ENCODE assay signal across 1 cellular context in the genomic region with DNA sequence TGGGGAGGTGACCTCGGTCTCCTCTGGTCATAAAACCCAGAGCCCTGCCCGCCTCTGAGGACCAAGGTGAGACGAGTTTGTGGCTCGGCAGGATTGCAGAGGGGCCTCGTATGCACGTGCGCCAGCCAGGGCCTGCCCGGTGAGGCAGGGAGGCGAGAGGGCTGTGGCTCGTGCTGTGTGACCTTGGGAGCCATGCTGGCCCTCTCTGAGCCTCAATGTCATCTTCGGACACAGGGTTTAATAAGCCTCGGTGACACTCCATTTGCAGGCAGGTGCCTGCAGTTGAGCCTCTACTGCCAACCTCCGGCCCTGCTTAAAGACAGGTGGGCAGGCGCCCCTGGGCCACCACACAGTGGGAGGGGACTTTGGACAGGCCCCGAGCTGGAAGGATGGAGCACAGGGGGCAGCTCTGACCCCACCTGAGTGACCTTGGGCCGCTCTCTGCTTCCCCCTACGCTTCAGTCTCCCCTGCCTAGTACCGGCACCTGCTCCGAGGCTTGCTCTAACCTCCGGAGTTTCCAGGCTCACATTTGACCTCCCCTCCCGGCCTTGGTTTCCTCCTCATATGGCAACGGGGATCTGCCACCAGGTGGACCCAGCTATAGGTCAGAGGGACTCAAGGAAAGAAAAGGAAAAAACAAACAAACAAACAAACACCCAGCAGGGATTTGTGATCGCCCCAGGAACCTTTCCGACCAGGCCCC.
TF ChIP-seq lines count a peak whose summit lies in the region.

No MANE protein-coding gene starts in this region.

TF ChIP-seq in endothelial cell of umbilical vein, 7 proteins besides CTCF, POLR2A, EP300 and RAD21:
- TF ChIP-seq EZH2 (IDR thresholded peaks at IDR 0.05; ENCODE audit: borderline replicate concordance, low read depth, low read length, severe bottlenecking) (no peak), FOS (IDR thresholded peaks at IDR 0.05; ENCODE audit: borderline replicate concordance, insufficient read depth, low read length) (no peak), MYC (IDR thresholded peaks at IDR 0.05; ENCODE audit: low read depth, low read length) (no peak), JUN (IDR thresholded peaks at IDR 0.05; ENCODE audit: borderline replicate concordance, insufficient read depth, insufficient read length, low read depth) (no peak), GATA2 (IDR thresholded peaks at IDR 0.05; ENCODE audit: insufficient read depth, insufficient read length, low read depth, low read length) (no peak), POLR2AphosphoS5 (IDR thresholded peaks at IDR 0.05; ENCODE audit: insufficient read depth, low read depth, low read length) (no peak)
- TF ChIP-seq, protein P1, sequence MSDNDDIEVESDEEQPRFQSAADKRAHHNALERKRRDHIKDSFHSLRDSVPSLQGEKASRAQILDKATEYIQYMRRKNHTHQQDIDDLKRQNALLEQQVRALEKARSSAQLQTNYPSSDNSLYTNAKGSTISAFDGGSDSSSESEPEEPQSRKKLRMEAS (IDR thresholded peaks at IDR 0.05; ENCODE audit: insufficient read depth, insufficient read length), result no peak
